7 cellular contexts compared by ENCODE assay signal in genomic region chr7:23616593-23616992, GRCh38.
"Had no signal": no experiment of that assay in that cellular context is flagged by ENCODE, and none has a peak within 500 bp of the region (broad histone marks: within the 10 kb centered on the region; RNA-seq: fewer than 3 reads in every experiment).

No MANE protein-coding gene starts in this region.

- H3K36me3 ChIP-seq: HAP-1 had no signal

- ATAC-seq: HCT116, K562 had no signal

- H3K4me3 ChIP-seq: GM23248, HAP-1, K562 had no signal

- H3K9me3 ChIP-seq: HAP-1 had no signal

- H3K4me1 ChIP-seq: HAP-1 had no signal

- H3K9ac ChIP-seq: GM23248 had no signal

- H3K27ac ChIP-seq: GM23248 had no signal

- DNase-seq: GM23248, GOT3, H7, IMR-90 had no signal
